ENCODE assay signal across 1 cellular context in the genomic region with DNA sequence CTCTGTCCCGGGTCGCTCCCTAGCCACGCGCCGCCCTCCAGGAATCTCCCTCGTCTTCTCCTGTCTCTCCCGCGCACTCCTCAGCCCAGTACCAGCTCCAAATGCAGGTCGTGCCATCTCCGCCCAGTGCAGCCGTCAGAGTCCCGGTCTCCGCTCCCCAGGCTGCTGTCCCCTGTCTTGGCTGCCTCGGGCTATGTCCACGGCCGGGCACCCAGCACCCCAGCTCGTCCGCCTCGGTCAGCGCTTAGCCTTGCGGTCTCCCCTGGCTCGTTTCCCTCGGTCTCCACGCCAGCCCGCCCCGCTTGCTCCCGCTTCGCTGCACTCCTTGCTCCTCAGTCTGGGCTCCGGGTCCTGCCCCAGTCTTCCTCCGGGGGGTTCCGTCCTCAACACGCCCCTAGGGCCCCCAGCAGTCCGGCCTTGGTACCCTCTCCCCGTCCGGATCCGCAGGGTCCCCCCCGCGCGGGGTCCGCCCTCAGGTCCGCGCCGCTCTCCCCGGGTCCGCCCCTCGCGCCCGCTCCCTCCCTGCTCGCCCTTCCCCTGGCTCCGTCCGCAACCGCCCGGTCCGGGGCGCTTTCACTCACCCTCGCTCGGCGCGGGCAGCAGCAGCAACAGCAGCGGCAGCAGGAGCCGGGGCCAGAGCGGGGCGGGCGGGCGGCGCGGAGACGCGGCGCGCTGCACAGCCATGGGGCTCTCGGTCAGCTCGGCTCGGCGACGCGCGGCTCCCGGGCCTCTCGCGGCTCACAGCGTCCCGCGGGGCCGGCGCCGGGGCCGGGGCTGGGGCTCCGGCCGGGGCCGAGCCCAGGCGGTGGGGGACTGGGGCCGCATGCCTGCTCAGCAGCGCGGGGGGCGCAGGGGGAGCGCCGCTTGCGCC.
A peak's percentile ranks its signal among the peaks of the same experiment; 100 is the strongest.
TF ChIP-seq lines count a peak whose summit lies in the region.

No MANE protein-coding gene starts in this region.

TF ChIP-seq in HepG2, 621 proteins besides CTCF, POLR2A, EP300 and RAD21 (continues in another document):
- TF ChIP-seq ZNF468 (CRISPR knock-in tag; IDR thresholded peaks at IDR 0.05) (no peak), ZNF574 (CRISPR knock-in tag; IDR thresholded peaks at IDR 0.05) (no peak), PHF8 (CRISPR knock-in tag; IDR thresholded peaks at IDR 0.05) (peak; percentile 70), SP2 (CRISPR knock-in tag; IDR thresholded peaks at IDR 0.05) (no peak), FOXO1 (CRISPR knock-in tag; IDR thresholded peaks at IDR 0.05) (peak; percentile 68; the same call in 1 of the 2 replicates), SRY (CRISPR knock-in tag; IDR thresholded peaks at IDR 0.05) (no peak), FOXC1 (CRISPR knock-in tag; IDR thresholded peaks at IDR 0.05; ENCODE audit: borderline replicate concordance) (peak; percentile 85; the same call in 1 of the 2 replicates), ATF7 (IDR thresholded peaks at IDR 0.05) (no peak), ATF7 (CRISPR knock-in tag; IDR thresholded peaks at IDR 0.05) (no peak), GZF1 (CRISPR knock-in tag; IDR thresholded peaks at IDR 0.05) (0 out of 2 replicates have a peak, but pooled peaks have one; percentile 27), ZNF652 (CRISPR knock-in tag; IDR thresholded peaks at IDR 0.05; ENCODE audit: borderline replicate concordance, low read depth) (no peak), STAT5B (CRISPR knock-in tag; IDR thresholded peaks at IDR 0.05) (no peak), ZNF296 (CRISPR knock-in tag; conservative IDR thresholded peaks at IDR 0.05) (no peak), CHCHD3 (CRISPR knock-in tag; IDR thresholded peaks at IDR 0.05) (0 out of 2 replicates have a peak, but pooled peaks have one; percentile 70), U2AF2 (IDR thresholded peaks at IDR 0.05; ENCODE audit: low read depth, low read length) (no peak), SOX6 (IDR thresholded peaks at IDR 0.05) (no peak), SOX6 (CRISPR knock-in tag; IDR thresholded peaks at IDR 0.05) (no peak), MAFF (IDR thresholded peaks at IDR 0.05; ENCODE audit: low read depth, low read length) (no peak), PHF21A (CRISPR knock-in tag; IDR thresholded peaks at IDR 0.05) (0 out of 2 replicates have a peak, but pooled peaks have one; percentile 24), HMGXB3 (CRISPR knock-in tag; IDR thresholded peaks at IDR 0.05; ENCODE audit: borderline replicate concordance) (no peak), KDM3A (CRISPR knock-in tag; IDR thresholded peaks at IDR 0.05; ENCODE audit: low read depth) (0 out of 2 replicates have a peak, but pooled peaks have one; percentile 15), NR2C2 (CRISPR knock-in tag; IDR thresholded peaks at IDR 0.05; ENCODE audit: borderline replicate concordance) (no peak), ELF4 (CRISPR knock-in tag; IDR thresholded peaks at IDR 0.05; ENCODE audit: borderline replicate concordance) (no peak), ZBTB38 (CRISPR knock-in tag; IDR thresholded peaks at IDR 0.05) (no peak), TBP (CRISPR knock-in tag; IDR thresholded peaks at IDR 0.05) (no peak; the same call in 1 of the 2 replicates), SSRP1 (CRISPR knock-in tag; IDR thresholded peaks at IDR 0.05) (no peak), ZIK1 (CRISPR knock-in tag; IDR thresholded peaks at IDR 0.05; ENCODE audit: borderline replicate concordance, low read depth) (no peak)
- TF ChIP-seq, protein P1, sequence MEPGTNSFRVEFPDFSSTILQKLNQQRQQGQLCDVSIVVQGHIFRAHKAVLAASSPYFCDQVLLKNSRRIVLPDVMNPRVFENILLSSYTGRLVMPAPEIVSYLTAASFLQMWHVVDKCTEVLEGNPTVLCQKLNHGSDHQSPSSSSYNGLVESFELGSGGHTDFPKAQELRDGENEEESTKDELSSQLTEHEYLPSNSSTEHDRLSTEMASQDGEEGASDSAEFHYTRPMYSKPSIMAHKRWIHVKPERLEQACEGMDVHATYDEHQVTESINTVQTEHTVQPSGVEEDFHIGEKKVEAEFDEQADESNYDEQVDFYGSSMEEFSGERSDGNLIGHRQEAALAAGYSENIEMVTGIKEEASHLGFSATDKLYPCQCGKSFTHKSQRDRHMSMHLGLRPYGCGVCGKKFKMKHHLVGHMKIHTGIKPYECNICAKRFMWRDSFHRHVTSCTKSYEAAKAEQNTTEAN (CRISPR knock-in tag; conservative IDR thresholded peaks at IDR 0.05) = 0 out of 2 replicates have a peak, but pooled peaks have one; percentile 33
- TF ChIP-seq, protein P2, sequence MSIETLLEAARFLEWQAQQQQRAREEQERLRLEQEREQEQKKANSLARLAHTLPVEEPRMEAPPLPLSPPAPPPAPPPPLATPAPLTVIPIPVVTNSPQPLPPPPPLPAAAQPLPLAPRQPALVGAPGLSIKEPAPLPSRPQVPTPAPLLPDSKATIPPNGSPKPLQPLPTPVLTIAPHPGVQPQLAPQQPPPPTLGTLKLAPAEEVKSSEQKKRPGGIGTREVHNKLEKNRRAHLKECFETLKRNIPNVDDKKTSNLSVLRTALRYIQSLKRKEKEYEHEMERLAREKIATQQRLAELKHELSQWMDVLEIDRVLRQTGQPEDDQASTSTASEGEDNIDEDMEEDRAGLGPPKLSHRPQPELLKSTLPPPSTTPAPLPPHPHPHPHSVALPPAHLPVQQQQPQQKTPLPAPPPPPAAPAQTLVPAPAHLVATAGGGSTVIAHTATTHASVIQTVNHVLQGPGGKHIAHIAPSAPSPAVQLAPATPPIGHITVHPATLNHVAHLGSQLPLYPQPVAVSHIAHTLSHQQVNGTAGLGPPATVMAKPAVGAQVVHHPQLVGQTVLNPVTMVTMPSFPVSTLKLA (IDR thresholded peaks at IDR 0.05) = no peak
- TF ChIP-seq, protein P3, sequence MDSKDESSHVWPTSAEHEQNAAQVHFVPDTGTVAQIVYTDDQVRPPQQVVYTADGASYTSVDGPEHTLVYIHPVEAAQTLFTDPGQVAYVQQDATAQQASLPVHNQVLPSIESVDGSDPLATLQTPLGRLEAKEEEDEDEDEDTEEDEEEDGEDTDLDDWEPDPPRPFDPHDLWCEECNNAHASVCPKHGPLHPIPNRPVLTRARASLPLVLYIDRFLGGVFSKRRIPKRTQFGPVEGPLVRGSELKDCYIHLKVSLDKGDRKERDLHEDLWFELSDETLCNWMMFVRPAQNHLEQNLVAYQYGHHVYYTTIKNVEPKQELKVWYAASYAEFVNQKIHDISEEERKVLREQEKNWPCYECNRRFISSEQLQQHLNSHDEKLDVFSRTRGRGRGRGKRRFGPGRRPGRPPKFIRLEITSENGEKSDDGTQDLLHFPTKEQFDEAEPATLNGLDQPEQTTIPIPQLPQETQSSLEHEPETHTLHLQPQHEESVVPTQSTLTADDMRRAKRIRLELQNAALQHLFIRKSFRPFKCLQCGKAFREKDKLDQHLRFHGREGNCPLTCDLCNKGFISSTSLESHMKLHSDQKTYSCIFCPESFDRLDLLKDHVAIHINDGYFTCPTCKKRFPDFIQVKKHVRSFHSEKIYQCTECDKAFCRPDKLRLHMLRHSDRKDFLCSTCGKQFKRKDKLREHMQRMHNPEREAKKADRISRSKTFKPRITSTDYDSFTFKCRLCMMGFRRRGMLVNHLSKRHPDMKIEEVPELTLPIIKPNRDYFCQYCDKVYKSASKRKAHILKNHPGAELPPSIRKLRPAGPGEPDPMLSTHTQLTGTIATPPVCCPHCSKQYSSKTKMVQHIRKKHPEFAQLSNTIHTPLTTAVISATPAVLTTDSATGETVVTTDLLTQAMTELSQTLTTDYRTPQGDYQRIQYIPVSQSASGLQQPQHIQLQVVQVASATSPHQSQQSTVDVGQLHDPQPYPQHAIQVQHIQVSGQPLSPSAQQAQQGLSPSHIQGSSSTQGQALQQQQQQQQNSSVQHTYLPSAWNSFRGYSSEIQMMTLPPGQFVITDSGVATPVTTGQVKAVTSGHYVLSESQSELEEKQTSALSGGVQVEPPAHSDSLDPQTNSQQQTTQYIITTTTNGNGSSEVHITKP (CRISPR knock-in tag; IDR thresholded peaks at IDR 0.05; ENCODE audit: low read depth) = no peak
- TF ChIP-seq, protein P4, sequence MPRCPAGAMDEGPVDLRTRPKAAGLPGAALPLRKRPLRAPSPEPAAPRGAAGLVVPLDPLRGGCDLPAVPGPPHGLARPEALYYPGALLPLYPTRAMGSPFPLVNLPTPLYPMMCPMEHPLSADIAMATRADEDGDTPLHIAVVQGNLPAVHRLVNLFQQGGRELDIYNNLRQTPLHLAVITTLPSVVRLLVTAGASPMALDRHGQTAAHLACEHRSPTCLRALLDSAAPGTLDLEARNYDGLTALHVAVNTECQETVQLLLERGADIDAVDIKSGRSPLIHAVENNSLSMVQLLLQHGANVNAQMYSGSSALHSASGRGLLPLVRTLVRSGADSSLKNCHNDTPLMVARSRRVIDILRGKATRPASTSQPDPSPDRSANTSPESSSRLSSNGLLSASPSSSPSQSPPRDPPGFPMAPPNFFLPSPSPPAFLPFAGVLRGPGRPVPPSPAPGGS (CRISPR knock-in tag; IDR thresholded peaks at IDR 0.05) = peak; percentile 62; the same call in 1 of the 2 replicates
- TF ChIP-seq, protein P5, sequence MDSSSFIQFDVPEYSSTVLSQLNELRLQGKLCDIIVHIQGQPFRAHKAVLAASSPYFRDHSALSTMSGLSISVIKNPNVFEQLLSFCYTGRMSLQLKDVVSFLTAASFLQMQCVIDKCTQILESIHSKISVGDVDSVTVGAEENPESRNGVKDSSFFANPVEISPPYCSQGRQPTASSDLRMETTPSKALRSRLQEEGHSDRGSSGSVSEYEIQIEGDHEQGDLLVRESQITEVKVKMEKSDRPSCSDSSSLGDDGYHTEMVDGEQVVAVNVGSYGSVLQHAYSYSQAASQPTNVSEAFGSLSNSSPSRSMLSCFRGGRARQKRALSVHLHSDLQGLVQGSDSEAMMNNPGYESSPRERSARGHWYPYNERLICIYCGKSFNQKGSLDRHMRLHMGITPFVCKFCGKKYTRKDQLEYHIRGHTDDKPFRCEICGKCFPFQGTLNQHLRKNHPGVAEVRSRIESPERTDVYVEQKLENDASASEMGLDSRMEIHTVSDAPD (CRISPR knock-in tag; IDR thresholded peaks at IDR 0.05) = no peak
- TF ChIP-seq, protein P6, sequence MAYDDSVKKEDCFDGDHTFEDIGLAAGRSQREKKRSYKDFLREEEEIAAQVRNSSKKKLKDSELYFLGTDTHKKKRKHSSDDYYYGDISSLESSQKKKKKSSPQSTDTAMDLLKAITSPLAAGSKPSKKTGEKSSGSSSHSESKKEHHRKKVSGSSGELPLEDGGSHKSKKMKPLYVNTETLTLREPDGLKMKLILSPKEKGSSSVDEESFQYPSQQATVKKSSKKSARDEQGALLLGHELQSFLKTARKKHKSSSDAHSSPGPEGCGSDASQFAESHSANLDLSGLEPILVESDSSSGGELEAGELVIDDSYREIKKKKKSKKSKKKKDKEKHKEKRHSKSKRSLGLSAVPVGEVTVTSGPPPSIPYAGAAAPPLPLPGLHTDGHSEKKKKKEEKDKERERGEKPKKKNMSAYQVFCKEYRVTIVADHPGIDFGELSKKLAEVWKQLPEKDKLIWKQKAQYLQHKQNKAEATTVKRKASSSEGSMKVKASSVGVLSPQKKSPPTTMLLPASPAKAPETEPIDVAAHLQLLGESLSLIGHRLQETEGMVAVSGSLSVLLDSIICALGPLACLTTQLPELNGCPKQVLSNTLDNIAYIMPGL (CRISPR knock-in tag; IDR thresholded peaks at IDR 0.05; ENCODE audit: borderline replicate concordance in 1 of 2, low read depth in 1 of 2) = peak; percentile 33 to 62; a peak in 2 of 4 replicates
- TF ChIP-seq, protein P7, sequence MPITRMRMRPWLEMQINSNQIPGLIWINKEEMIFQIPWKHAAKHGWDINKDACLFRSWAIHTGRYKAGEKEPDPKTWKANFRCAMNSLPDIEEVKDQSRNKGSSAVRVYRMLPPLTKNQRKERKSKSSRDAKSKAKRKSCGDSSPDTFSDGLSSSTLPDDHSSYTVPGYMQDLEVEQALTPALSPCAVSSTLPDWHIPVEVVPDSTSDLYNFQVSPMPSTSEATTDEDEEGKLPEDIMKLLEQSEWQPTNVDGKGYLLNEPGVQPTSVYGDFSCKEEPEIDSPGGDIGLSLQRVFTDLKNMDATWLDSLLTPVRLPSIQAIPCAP (CRISPR knock-in tag; IDR thresholded peaks at IDR 0.05; ENCODE audit: low read depth) = no peak
